ENCODE assay signal across 3 cellular contexts in genomic region chr5:50711280-50711679, GRCh38.
A peak's percentile ranks its signal among the peaks of the same experiment; 100 is the strongest.
TF ChIP-seq lines count a peak whose summit lies in the region.

No MANE protein-coding gene starts in this region.

TF ChIP-seq in IMR-90, 13 proteins besides CTCF, POLR2A, EP300 and RAD21:
- TF ChIP-seq FOS (IDR thresholded peaks at IDR 0.05; ENCODE audit: low read depth, low read length) (no peak), CEBPB (IDR thresholded peaks at IDR 0.05; ENCODE audit: low read depth, low read length) (no peak), NFE2L2 (IDR thresholded peaks at IDR 0.05; ENCODE audit: low read depth, low read length) (no peak), CHD1 (IDR thresholded peaks at IDR 0.05; ENCODE audit: low read depth, low read length) (no peak), RCOR1 (IDR thresholded peaks at IDR 0.05; ENCODE audit: insufficient replicate concordance, low read length) (no peak), MAFK (IDR thresholded peaks at IDR 0.05; ENCODE audit: low read depth, low read length) (no peak), RFX5 (IDR thresholded peaks at IDR 0.05; ENCODE audit: low read depth, low read length) (no peak), SMC3 (IDR thresholded peaks at IDR 0.05; ENCODE audit: low read depth, low read length) (no peak), BHLHE40 (IDR thresholded peaks at IDR 0.05; ENCODE audit: low read depth, low read length) (no peak), MXI1 (IDR thresholded peaks at IDR 0.05; ENCODE audit: borderline replicate concordance, low read depth, low read length) (no peak), USF2 (IDR thresholded peaks at IDR 0.05; ENCODE audit: low read depth, low read length) (no peak), MAZ (IDR thresholded peaks at IDR 0.05; ENCODE audit: borderline replicate concordance, low read depth, low read length) (no peak), ELK1 (IDR thresholded peaks at IDR 0.05; ENCODE audit: borderline replicate concordance, low read depth, low read length) (no peak)
TF ChIP-seq in IMR-90: peak in this region for 0.

TF ChIP-seq in WTC11, 78 proteins besides CTCF, POLR2A, EP300 and RAD21:
- TF ChIP-seq GABPB1 (CRISPR knock-in tag; IDR thresholded peaks at IDR 0.05) = no peak
- TF ChIP-seq USF2 (CRISPR knock-in tag; IDR thresholded peaks at IDR 0.05) = peak; percentile 75
- TF ChIP-seq USF1 (CRISPR knock-in tag; IDR thresholded peaks at IDR 0.05) = peak; percentile 67

TF ChIP-seq in H1, 55 proteins besides CTCF, POLR2A, EP300 and RAD21:
- TF ChIP-seq TEAD4 (IDR thresholded peaks at IDR 0.05; ENCODE audit: low read depth, low read length) (no peak), RFX5 (IDR thresholded peaks at IDR 0.05; ENCODE audit: borderline replicate concordance, low read depth, low read length) (no peak), NANOG (IDR thresholded peaks at IDR 0.05; ENCODE audit: insufficient read depth, low read depth, low read length, poor library complexity, severe bottlenecking) (no peak), USF2 (IDR thresholded peaks at IDR 0.05; ENCODE audit: low read length) (peak; percentile 51), EGR1 (IDR thresholded peaks at IDR 0.05; ENCODE audit: borderline replicate concordance, low read depth, low read length) (no peak), POU5F1 (IDR thresholded peaks at IDR 0.05; ENCODE audit: low read depth, low read length) (no peak)
